21 cellular contexts compared by ENCODE assay signal in genomic region chr17:80701730-80702129, GRCh38.
"Had no signal": no experiment of that assay in that cellular context is flagged by ENCODE, and none has a peak within 500 bp of the region (broad histone marks: within the 10 kb centered on the region; RNA-seq: fewer than 3 reads in every experiment).

No MANE protein-coding gene starts in this region.

- H3K27me3 Mint-ChIP-seq: naive thymus-derived CD8-positive, alpha-beta T cell had no signal

- FAIRE-seq: urothelium cell line had no signal

- DNase-seq: cortex of kidney; dorsolateral prefrontal cortex; effector CD8-positive, alpha-beta T cell; foreskin melanocyte; heart left ventricle; hippocampal formation; kidney glomerular epithelial cell; mammary epithelial cell; naive thymus-derived CD8-positive, alpha-beta T cell; posterior cingulate gyrus; sigmoid colon; stimulated activated CD4-positive, alpha-beta T cell treated with anti-CD3 and anti-CD28 coated beads, Interleukin-2, amount 100 ng/mL, for 24 hours; stimulated activated CD4-positive, alpha-beta T cell treated with anti-CD3 and anti-CD28 coated beads, Interleukin-4, amount 100 ng/mL, for 4 hours; stimulated activated naive CD4-positive, alpha-beta T cell; stomach; substantia nigra; trophoblast cell had no signal

- H3K27ac ChIP-seq: heart left ventricle, sigmoid colon, skin epidermis, stomach, thoracic aorta had no signal

- H3K36me3 ChIP-seq: heart left ventricle, sigmoid colon, stomach, thoracic aorta had no signal

- H3K27me3 ChIP-seq: dorsolateral prefrontal cortex, heart left ventricle, sigmoid colon, stomach had no signal

- H3K4me3 Mint-ChIP-seq: naive thymus-derived CD8-positive, alpha-beta T cell had no signal

- ATAC-seq: heart left ventricle; left lobe of liver; naive thymus-derived CD8-positive, alpha-beta T cell had no signal

- H3K4me3 ChIP-seq: dorsolateral prefrontal cortex, heart left ventricle, sigmoid colon, skin epidermis, stomach, thoracic aorta had no signal

- H3K9me3 ChIP-seq: heart left ventricle, sigmoid colon, stomach, thoracic aorta had no signal
